Comparison of ENCODE assay signal across 8 cellular contexts in genomic region chr16:71289732-71290062, GRCh38. TPM values are rescaled to one million over a fixed set of nuclear protein-coding genes. Genes with fewer than 3 reads are reported as not detected.
DNase-seq lines count a peak whose midpoint lies in the region; ATAC-seq lines count a peak whose summit lies in the region.

No MANE protein-coding gene starts in this region.

- H3K4me3 Mint-ChIP-seq in activated CD4-positive, alpha-beta T cell treated with anti-CD3 and anti-CD28 coated beads, Interleukin-2, amount 10 ng/mL, durations not matched to agents 24 days and 14 days, result peak overlapping the region; percentile 85
- H3K4me3 Mint-ChIP-seq in activated naive CD8-positive, alpha-beta T cell treated with anti-CD3 and anti-CD28 coated beads for 36 hours, result peak overlapping the region; percentile 84

- peaks cover 15% of the 10 kb centered on the region for H3K4me1 Mint-ChIP-seq in activated CD4-positive, alpha-beta T cell treated with anti-CD3 and anti-CD28 coated beads, Interleukin-2, amount 10 ng/mL, durations not matched to agents 24 days and 14 days
- H3K4me1 Mint-ChIP-seq in activated naive CD8-positive, alpha-beta T cell treated with anti-CD3 and anti-CD28 coated beads for 36 hours, result peaks cover 8% of the 10 kb centered on the region

- peak overlapping the region; percentile 76 for H3K4me3 ChIP-seq in thymus (ENCODE audit: low read length)

- H3K9me3 Mint-ChIP-seq in activated CD4-positive, alpha-beta T cell treated with anti-CD3 and anti-CD28 coated beads, Interleukin-2, amount 10 ng/mL, durations not matched to agents 24 days and 14 days, result no peaks in the 10 kb centered on the region
- H3K9me3 Mint-ChIP-seq in activated naive CD8-positive, alpha-beta T cell treated with anti-CD3 and anti-CD28 coated beads for 36 hours, result peaks cover 12% of the 10 kb centered on the region

- no peak for ATAC-seq in HG03135 (IDR thresholded peaks at IDR 0.05; ENCODE audit: unreplicated experiment)
- ATAC-seq in GM21360 (IDR thresholded peaks at IDR 0.05; ENCODE audit: unreplicated experiment), result no peak
- ATAC-seq in GM19452 (IDR thresholded peaks at IDR 0.05; ENCODE audit: unreplicated experiment), result no peak

- peaks cover 16% of the 10 kb centered on the region for H3K27me3 Mint-ChIP-seq in activated CD4-positive, alpha-beta T cell treated with anti-CD3 and anti-CD28 coated beads, Interleukin-2, amount 10 ng/mL, durations not matched to agents 24 days and 14 days
- peaks cover 14% of the 10 kb centered on the region for H3K27me3 Mint-ChIP-seq in activated naive CD8-positive, alpha-beta T cell treated with anti-CD3 and anti-CD28 coated beads for 36 hours

- intact Hi-C loops in activated CD4-positive, alpha-beta T cell treated with anti-CD3 and anti-CD28 coated beads, Interleukin-2, amount 10 ng/mL, durations not matched to agents 24 days and 14 days (cut with micrococcal nuclease), result loop anchor here (10.0 kb wide), 2 partner anchors 175 to 715 kb away; partner anchors contain the start of genes DHODH, PKD1L3 and ZNF23

- peaks cover 2% of the 10 kb centered on the region for H3K27me3 ChIP-seq in layer of hippocampus (ENCODE audit: control insufficient read depth, insufficient read depth, low read length)
- H3K27me3 ChIP-seq in thymus (ENCODE audit: control insufficient read depth, insufficient read depth), result no peaks in the 10 kb centered on the region

- DNase-seq in activated CD4-positive, alpha-beta T cell treated with anti-CD3 and anti-CD28 coated beads, Interleukin-2, amount 10 ng/mL, durations not matched to agents 24 days and 14 days, result no peak
- DNase-seq in activated CD4-positive, alpha-beta T cell treated with anti-CD3 and anti-CD28 coated beads, Interleukin-2, amount 50 U/mL, for 48 hours, result no peak
- no peak for DNase-seq in activated naive CD8-positive, alpha-beta T cell treated with anti-CD3 and anti-CD28 coated beads for 36 hours

- H3K9me3 ChIP-seq in thymus (ENCODE audit: control insufficient read depth), result no peaks in the 10 kb centered on the region

- H3K27ac ChIP-seq in layer of hippocampus (ENCODE audit: low read depth, low read length) (peak overlapping the region; percentile 85), thymus (ENCODE audit: low read depth) (peak overlapping the region; percentile 77)

- peaks cover 7% of the 10 kb centered on the region for H3K4me1 ChIP-seq in thymus (ENCODE audit: control insufficient read depth, insufficient read depth, low read length)

- peaks cover 28% of the 10 kb centered on the region for H3K36me3 Mint-ChIP-seq in activated CD4-positive, alpha-beta T cell treated with anti-CD3 and anti-CD28 coated beads, Interleukin-2, amount 10 ng/mL, durations not matched to agents 24 days and 14 days (ENCODE audit: low read depth)
- peaks cover 39% of the 10 kb centered on the region for H3K36me3 Mint-ChIP-seq in activated naive CD8-positive, alpha-beta T cell treated with anti-CD3 and anti-CD28 coated beads for 36 hours

- H3K36me3 ChIP-seq in thymus (ENCODE audit: control insufficient read depth, insufficient read depth), result peaks cover 6% of the 10 kb centered on the region

- peak overlapping the region; percentile 87 for H3K27ac Mint-ChIP-seq in activated CD4-positive, alpha-beta T cell treated with anti-CD3 and anti-CD28 coated beads, Interleukin-2, amount 10 ng/mL, durations not matched to agents 24 days and 14 days
- peak overlapping the region; percentile 90 for H3K27ac Mint-ChIP-seq in activated naive CD8-positive, alpha-beta T cell treated with anti-CD3 and anti-CD28 coated beads for 36 hours

- WGBS in thymus, result 41% methylated on average over 2 of the region's 2 CpGs

RNA-seq across cellular contexts. Expression of gene CMTR2, which starts 0.5 kb away (rescaled TPM):
- total RNA-seq in activated CD4-positive, alpha-beta T cell treated with anti-CD3 and anti-CD28 coated beads, Interleukin-2, amount 10 ng/mL, durations not matched to agents 24 days and 14 days, result 20.0 and 20.8 TPM in 2 replicates
- total RNA-seq in activated naive CD8-positive, alpha-beta T cell treated with anti-CD3 and anti-CD28 coated beads for 36 hours, result 10 to 100 TPM; 18.5 to 20.8 TPM
- polyA plus RNA-seq in thymus, result 17.9 TPM

RNA-seq across cellular contexts. Expression of gene HYDIN, which starts 59.2 kb away (rescaled TPM):
- not detected in 2 replicates for total RNA-seq in activated CD4-positive, alpha-beta T cell treated with anti-CD3 and anti-CD28 coated beads, Interleukin-2, amount 10 ng/mL, durations not matched to agents 24 days and 14 days
- not detected for total RNA-seq in activated naive CD8-positive, alpha-beta T cell treated with anti-CD3 and anti-CD28 coated beads for 36 hours
- 0.46 TPM for polyA plus RNA-seq in thymus
